1 cellular context compared by ENCODE assay signal in genomic region chr5:143224672-143225071, GRCh38.
TF ChIP-seq lines count a peak whose summit lies in the region.

No MANE protein-coding gene starts in this region.

TF ChIP-seq in K562, 482 proteins besides CTCF, POLR2A, EP300 and RAD21 (continued from another document):
- TF ChIP-seq MGA (IDR thresholded peaks at IDR 0.05) = no peak
- no peak for TF ChIP-seq POLR2AphosphoS2 (IDR thresholded peaks at IDR 0.05; ENCODE audit: low read length)
- peak; percentile 64 for TF ChIP-seq PRDM10 (IDR thresholded peaks at IDR 0.05; ENCODE audit: partially characterized antibody)
- no peak for TF ChIP-seq PBX2 (CRISPR knock-in tag; IDR thresholded peaks at IDR 0.05; ENCODE audit: low read depth)
- 0 out of 2 replicates have a peak, but pooled peaks have one; percentile 18 for TF ChIP-seq PBX2 (tag; conservative IDR thresholded peaks at IDR 0.05; ENCODE audit: low read depth)
- TF ChIP-seq ZBTB9 (CRISPR knock-in tag; IDR thresholded peaks at IDR 0.05) = no peak
